ENCODE assay signal across 19 cellular contexts in the genomic region with DNA sequence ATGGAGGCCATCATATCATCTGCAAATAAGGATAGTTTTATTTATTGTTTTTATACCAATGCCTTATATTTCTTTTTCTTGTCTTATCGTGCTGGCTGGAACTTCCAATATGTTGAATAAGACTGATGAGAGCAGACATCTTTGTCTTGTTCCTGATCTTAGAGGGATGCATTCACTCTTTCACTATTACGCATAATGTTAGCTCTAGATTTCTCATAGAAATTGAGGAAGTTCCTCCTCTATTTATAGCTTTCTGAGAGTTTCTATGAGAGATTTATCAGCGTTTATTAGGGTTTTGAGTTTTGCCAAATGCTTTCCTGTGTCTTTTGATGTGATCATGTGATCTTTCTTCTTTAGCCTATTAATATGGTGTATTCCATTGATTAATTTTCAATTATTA. TPM values are rescaled to one million over a fixed set of nuclear protein-coding genes. Genes with fewer than 3 reads are reported as not detected.
"Had no signal": no experiment of that assay in that cellular context is flagged by ENCODE, and none has a peak within 500 bp of the region (broad histone marks: within the 10 kb centered on the region; RNA-seq: fewer than 3 reads in every experiment).

No MANE protein-coding gene starts in this region.

- H3K9me3 ChIP-seq: adrenal gland, breast epithelium had no signal

- DNase-seq: activated CD4-positive, alpha-beta memory T cell treated with anti-CD3 and anti-CD28 coated beads for 36 hours; activated CD4-positive, alpha-beta T cell treated with anti-CD3 and anti-CD28 coated beads for 36 hours; activated gamma-delta T cell treated with Interleukin-2 at 50 U/mL for 16 hours; activated T-cell treated with anti-CD3 and anti-CD28 coated beads for 4 hours; adrenal gland; head of caudate nucleus; left lung; naive thymus-derived CD4-positive, alpha-beta T cell; stimulated activated CD8-positive, alpha-beta memory T cell treated with anti-CD3 and anti-CD28 coated beads, Interleukin-4, amount 100 ng/mL, for 48 hours; stimulated activated naive CD8-positive, alpha-beta T cell treated with anti-CD3 and anti-CD28 coated beads, Interleukin-15, Interleukin-2, amounts not matched to agents 100 U/mL and 50 U/mL, for 24 hours; substantia nigra; tibial artery had no signal

- H3K4me1 Mint-ChIP-seq: activated CD4-positive, alpha-beta T cell treated with anti-CD3 and anti-CD28 coated beads for 36 hours; naive thymus-derived CD4-positive, alpha-beta T cell had no signal

- H3K36me3 Mint-ChIP-seq: neural progenitor cell had no signal

- H3K4me3 Mint-ChIP-seq: activated CD4-positive, alpha-beta memory T cell treated with anti-CD3 and anti-CD28 coated beads for 36 hours; activated CD4-positive, alpha-beta T cell treated with anti-CD3 and anti-CD28 coated beads for 36 hours; activated T-helper 1 cell treated with anti-CD3 and anti-CD28 coated beads, Interleukin-12 subunit alpha, Interleukin-12 subunit beta, Interleukin-2, Interleukin-4 antibody, amounts not matched to agents 30 ng/mL and 10 ng/mL and 1 ng/mL, durations not matched to agents 14 hours and 24 hours and 36 hours; naive thymus-derived CD4-positive, alpha-beta T cell; neural progenitor cell had no signal

- H3K27ac Mint-ChIP-seq: activated CD4-positive, alpha-beta memory T cell treated with anti-CD3 and anti-CD28 coated beads for 36 hours; activated CD4-positive, alpha-beta T cell treated with anti-CD3 and anti-CD28 coated beads for 36 hours; activated naive CD4-positive, alpha-beta T cell treated with anti-CD3 and anti-CD28 coated beads, Interleukin-2, amount 50 U/mL, for 72 hours; activated T-helper 1 cell treated with anti-CD3 and anti-CD28 coated beads, Interleukin-12 subunit alpha, Interleukin-12 subunit beta, Interleukin-2, Interleukin-4 antibody, amounts not matched to agents 30 ng/mL and 10 ng/mL and 1 ng/mL, durations not matched to agents 14 hours and 24 hours and 36 hours; naive thymus-derived CD4-positive, alpha-beta T cell; neural progenitor cell; progenitor cell of endocrine pancreas had no signal

- ATAC-seq: activated CD4-positive, alpha-beta T cell treated with anti-CD3 and anti-CD28 coated beads for 36 hours; activated naive CD4-positive, alpha-beta T cell treated with anti-CD3 and anti-CD28 coated beads, Interleukin-2, amount 50 U/mL, for 72 hours; left lung; naive thymus-derived CD4-positive, alpha-beta T cell; stimulated activated naive CD8-positive, alpha-beta T cell treated with anti-CD3 and anti-CD28 coated beads, Interleukin-15, Interleukin-2, amounts not matched to agents 100 U/mL and 50 U/mL, for 24 hours had no signal

- H3K27ac ChIP-seq: adrenal gland, breast epithelium, coronary artery, left lung, neural progenitor cell, tibial artery had no signal

- H3K27me3 ChIP-seq: adrenal gland, breast epithelium, left lung, neural progenitor cell, tibial artery had no signal

- H3K27me3 Mint-ChIP-seq: activated CD4-positive, alpha-beta T cell treated with anti-CD3 and anti-CD28 coated beads for 36 hours; progenitor cell of endocrine pancreas had no signal

- H3K9me3 Mint-ChIP-seq: activated T-helper 1 cell treated with anti-CD3 and anti-CD28 coated beads, Interleukin-12 subunit alpha, Interleukin-12 subunit beta, Interleukin-2, Interleukin-4 antibody, amounts not matched to agents 30 ng/mL and 10 ng/mL and 1 ng/mL, durations not matched to agents 14 hours and 24 hours and 36 hours; neural progenitor cell had no signal

RNA-seq across cellular contexts. Expression of gene COL28A1, which starts 49.3 kb away (rescaled TPM):
- total RNA-seq: activated CD4-positive, alpha-beta T cell treated with anti-CD3 and anti-CD28 coated beads for 36 hours; activated T-helper 1 cell treated with anti-CD3 and anti-CD28 coated beads, Interleukin-12 subunit alpha, Interleukin-12 subunit beta, Interleukin-2, Interleukin-4 antibody, amounts not matched to agents 30 ng/mL and 10 ng/mL and 1 ng/mL, durations not matched to agents 14 hours and 24 hours and 36 hours; lung microvascular endothelial cell had no signal
